Comparison of ENCODE assay signal across 19 cellular contexts in the genomic region with DNA sequence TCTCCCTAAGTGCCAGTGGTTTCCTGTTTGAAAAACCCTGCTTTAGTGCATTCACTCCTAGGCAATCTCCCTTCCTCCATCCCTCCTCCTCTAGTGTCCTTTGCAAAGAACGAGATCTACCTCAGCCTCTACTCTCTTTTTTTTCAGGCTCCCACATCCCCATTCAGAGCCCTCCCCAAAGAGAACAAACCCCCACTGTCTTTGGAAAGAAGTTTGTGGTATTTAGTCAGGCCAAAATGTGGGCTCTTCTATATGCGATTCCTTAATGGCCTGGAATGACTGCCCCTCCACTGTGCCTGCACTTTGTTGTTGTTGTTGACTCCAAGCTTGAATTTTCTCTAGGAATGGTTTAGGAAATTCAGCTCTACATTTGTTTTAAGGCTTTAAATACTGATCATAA.
"Had no signal": no experiment of that assay in that cellular context is flagged by ENCODE, and none has a peak within 500 bp of the region (broad histone marks: within the 10 kb centered on the region; RNA-seq: fewer than 3 reads in every experiment).

No MANE protein-coding gene starts in this region.

- H3K36me3 Mint-ChIP-seq: activated naive CD8-positive, alpha-beta T cell treated with anti-CD3 and anti-CD28 coated beads, Interleukin-2, amount 10 ng/mL, durations not matched to agents 7 days and 5 days had no signal

- H3K27ac ChIP-seq: cardiac muscle cell, esophagus squamous epithelium, left lung, tibial artery had no signal

- DNase-seq: activated CD4-positive, alpha-beta T cell treated with anti-CD3 and anti-CD28 coated beads, Interleukin-2, amount 50 U/mL, for 1 hour; activated CD8-positive, alpha-beta memory T cell treated with anti-CD3 and anti-CD28 coated beads for 24 hours; activated naive CD4-positive, alpha-beta T cell treated with Interleukin-2 at 50 U/mL for 16 hours; activated naive CD8-positive, alpha-beta T cell treated with anti-CD3 and anti-CD28 coated beads, Interleukin-2, amount 10 ng/mL, durations not matched to agents 7 days and 5 days; effector memory CD4-positive, alpha-beta T cell; esophagus squamous epithelium; kidney; left lung; midbrain; nephron progenitor cell; stimulated activated CD4-positive, alpha-beta T cell treated with anti-CD3 and anti-CD28 coated beads, Interleukin-1b, Interleukin-23, amount 100 ng/mL, for 48 hours; stimulated activated CD8-positive, alpha-beta memory T cell treated with anti-CD3 and anti-CD28 coated beads, Interleukin-4, amount 100 ng/mL, for 48 hours; stimulated activated naive CD4-positive, alpha-beta T cell treated with Interleukin-2 at 50 U/mL for 16 hours; T1000; tibial artery had no signal

- H3K4me3 ChIP-seq: cardiac muscle cell, esophagus squamous epithelium, left lung, tibial artery had no signal

- H3K36me3 ChIP-seq: cardiac muscle cell, esophagus squamous epithelium, left lung, tibial artery had no signal

- H3K27me3 Mint-ChIP-seq: activated naive CD8-positive, alpha-beta T cell treated with anti-CD3 and anti-CD28 coated beads, Interleukin-2, amount 10 ng/mL, durations not matched to agents 7 days and 5 days; dendritic cell treated with granulocyte-macrophage colony-stimulating factor and Interleukin-4, amounts not matched to agents 40 ng/mL and 50 ng/mL, for 4 days had no signal

- FAIRE-seq: kidney, urothelium cell line had no signal

- H3K27me3 ChIP-seq: cardiac muscle cell, esophagus squamous epithelium, left lung, tibial artery had no signal

- ATAC-seq: left lung had no signal

- H3K27ac Mint-ChIP-seq: activated naive CD8-positive, alpha-beta T cell treated with anti-CD3 and anti-CD28 coated beads, Interleukin-2, amount 10 ng/mL, durations not matched to agents 7 days and 5 days; activated T-helper 2 cell treated with anti-CD3 and anti-CD28 coated beads, Interferon-gamma antibody, Interleukin-2, Interleukin-4, amounts not matched to agents 10 μg/mL and 5 μg/mL and 100 μg/mL, durations not matched to agents 14 hours and 24 hours and 36 hours; dendritic cell treated with granulocyte-macrophage colony-stimulating factor and Interleukin-4, amounts not matched to agents 40 ng/mL and 50 ng/mL, for 4 days had no signal

- H3K9me3 ChIP-seq: esophagus squamous epithelium, left lung, tibial artery had no signal

- H3K9me3 Mint-ChIP-seq: dendritic cell treated with granulocyte-macrophage colony-stimulating factor and Interleukin-4, amounts not matched to agents 40 ng/mL and 50 ng/mL, for 4 days had no signal

- H3K4me3 Mint-ChIP-seq: activated naive CD8-positive, alpha-beta T cell treated with anti-CD3 and anti-CD28 coated beads, Interleukin-2, amount 10 ng/mL, durations not matched to agents 7 days and 5 days; dendritic cell treated with granulocyte-macrophage colony-stimulating factor and Interleukin-4, amounts not matched to agents 40 ng/mL and 50 ng/mL, for 4 days; nephron progenitor cell had no signal

- H3K4me1 ChIP-seq: esophagus squamous epithelium, left lung, tibial artery had no signal
